Comparison of ENCODE assay signal across 12 cellular contexts in genomic region chr5:10583663-10584572, GRCh38. TPM values are rescaled to one million over a fixed set of nuclear protein-coding genes. Genes with fewer than 3 reads are reported as not detected.
DNase-seq lines count a peak whose midpoint lies in the region; ATAC-seq, FAIRE-seq and TF ChIP-seq lines count a peak whose summit lies in the region.
"Had no signal": no experiment of that assay in that cellular context is flagged by ENCODE, and none has a peak within 500 bp of the region (broad histone marks: within the 10 kb centered on the region; RNA-seq: fewer than 3 reads in every experiment).

No MANE protein-coding gene starts in this region.

- POLR2A ChIA-PET in HepG2 (lab: Yijun Ruan, JAX): no interaction called here
- POLR2A ChIA-PET in activated CD4-positive, alpha-beta memory T cell treated with anti-CD3 and anti-CD28 coated beads, Interleukin-2, amount 10 ng/mL, durations not matched to agents 7 days and 5 days (lab: Charles Lee): interaction anchor here (1.5 kb wide), 1 partner anchor 9 kb away, joined by 5 read pairs; no protein-coding TSS in a partner anchor
- POLR2A ChIA-PET in CD4-positive, alpha-beta T cell (lab: Charles Lee): no interaction called here

- H3K27me3 ChIP-seq in thoracic aorta (replicated peaks; ENCODE audit: insufficient read depth) (no peaks in the 10 kb centered on the region), HepG2 (ENCODE audit: control insufficient read depth in 1 of 2, insufficient read depth in 2 of 2, low read length in 2 of 2) (peaks cover 0 to 1% of the 10 kb centered on the region in 2 experiments; a peak in 1 of 5 replicates)
- H3K27me3 ChIP-seq in CD4-positive, alpha-beta T cell (ENCODE audit: control insufficient read depth, insufficient read depth, low read length): no peaks in the 10 kb centered on the region

- H3K4me3 Mint-ChIP-seq in activated naive CD8-positive, alpha-beta T cell treated with anti-CD3 and anti-CD28 coated beads for 36 hours: peak overlapping the region; percentile 3
- no peak overlapping the region for H3K4me3 Mint-ChIP-seq in activated naive CD8-positive, alpha-beta T cell treated with anti-CD3 and anti-CD28 coated beads, Interleukin-2, amount 50 U/mL, for 24 hours
- no peak overlapping the region for H3K4me3 Mint-ChIP-seq in activated CD4-positive, alpha-beta memory T cell treated with anti-CD3 and anti-CD28 coated beads, Interleukin-2, amount 10 ng/mL, durations not matched to agents 7 days and 5 days
- no peak overlapping the region for H3K4me3 Mint-ChIP-seq in CD4-positive, alpha-beta T cell

- peaks cover 56% of the 10 kb centered on the region for H3K4me1 Mint-ChIP-seq in activated naive CD8-positive, alpha-beta T cell treated with anti-CD3 and anti-CD28 coated beads for 36 hours
- peaks cover 73% of the 10 kb centered on the region for H3K4me1 Mint-ChIP-seq in activated naive CD8-positive, alpha-beta T cell treated with anti-CD3 and anti-CD28 coated beads, Interleukin-2, amount 50 U/mL, for 24 hours
- H3K4me1 Mint-ChIP-seq in activated CD4-positive, alpha-beta memory T cell treated with anti-CD3 and anti-CD28 coated beads, Interleukin-2, amount 10 ng/mL, durations not matched to agents 7 days and 5 days: peaks cover 43% of the 10 kb centered on the region
- H3K4me1 Mint-ChIP-seq in CD4-positive, alpha-beta T cell (ENCODE audit: low read depth): peaks cover 12% of the 10 kb centered on the region

- peaks cover 27% of the 10 kb centered on the region for H3K27me3 Mint-ChIP-seq in activated naive CD8-positive, alpha-beta T cell treated with anti-CD3 and anti-CD28 coated beads for 36 hours
- peaks cover 9% of the 10 kb centered on the region for H3K27me3 Mint-ChIP-seq in activated naive CD8-positive, alpha-beta T cell treated with anti-CD3 and anti-CD28 coated beads, Interleukin-2, amount 50 U/mL, for 24 hours
- H3K27me3 Mint-ChIP-seq in activated CD4-positive, alpha-beta memory T cell treated with anti-CD3 and anti-CD28 coated beads, Interleukin-2, amount 10 ng/mL, durations not matched to agents 7 days and 5 days: peaks cover 3% of the 10 kb centered on the region
- peaks cover 8% of the 10 kb centered on the region for H3K27me3 Mint-ChIP-seq in CD4-positive, alpha-beta T cell

- H3K9me3 ChIP-seq in thoracic aorta (no peaks in the 10 kb centered on the region), HepG2 (ENCODE audit: low read length) (no peaks in the 10 kb centered on the region)
- no peaks in the 10 kb centered on the region for H3K9me3 ChIP-seq in CD4-positive, alpha-beta T cell (ENCODE audit: control insufficient read depth, low read length)

- TF ChIP-seq POLR2A in HepG2 (IDR thresholded peaks at IDR 0.05; ENCODE audit: insufficient read depth in 1 of 2, low read depth in 2 of 2, low read length in 2 of 2): no peak

- TF ChIP-seq EP300 in HepG2 (IDR thresholded peaks at IDR 0.05; ENCODE audit: low read depth in 2 of 2, low read length in 2 of 2) (no peak), HepG2 (CRISPR knock-in tag; IDR thresholded peaks at IDR 0.05; ENCODE audit: borderline replicate concordance) (no peak)

- no peak overlapping the region for H2AFZ ChIP-seq in HepG2 (ENCODE audit: low read length)

- no peak for TF ChIP-seq RAD21 in HepG2 (CRISPR knock-in tag; IDR thresholded peaks at IDR 0.05)

- H3K36me3 Mint-ChIP-seq in activated naive CD8-positive, alpha-beta T cell treated with anti-CD3 and anti-CD28 coated beads for 36 hours: peaks cover 22% of the 10 kb centered on the region
- peaks cover 13% of the 10 kb centered on the region for H3K36me3 Mint-ChIP-seq in activated naive CD8-positive, alpha-beta T cell treated with anti-CD3 and anti-CD28 coated beads, Interleukin-2, amount 50 U/mL, for 24 hours (ENCODE audit: low read depth)
- H3K36me3 Mint-ChIP-seq in activated CD4-positive, alpha-beta memory T cell treated with anti-CD3 and anti-CD28 coated beads, Interleukin-2, amount 10 ng/mL, durations not matched to agents 7 days and 5 days (ENCODE audit: low read depth): peaks cover 11% of the 10 kb centered on the region
- H3K36me3 Mint-ChIP-seq in CD4-positive, alpha-beta T cell (ENCODE audit: low read depth): no peaks in the 10 kb centered on the region

- peak overlapping the region; percentile 57 for H3K27ac Mint-ChIP-seq in activated naive CD8-positive, alpha-beta T cell treated with anti-CD3 and anti-CD28 coated beads for 36 hours
- no peak overlapping the region for H3K27ac Mint-ChIP-seq in activated naive CD8-positive, alpha-beta T cell treated with anti-CD3 and anti-CD28 coated beads, Interleukin-2, amount 50 U/mL, for 24 hours
- no peak overlapping the region for H3K27ac Mint-ChIP-seq in activated CD4-positive, alpha-beta memory T cell treated with anti-CD3 and anti-CD28 coated beads, Interleukin-2, amount 10 ng/mL, durations not matched to agents 7 days and 5 days
- no peak overlapping the region for H3K27ac Mint-ChIP-seq in CD4-positive, alpha-beta T cell

- no peak overlapping the region for H3K4me2 ChIP-seq in HepG2 (ENCODE audit: low read depth, low read length)

- H3K36me3 ChIP-seq in thoracic aorta (no peaks in the 10 kb centered on the region), HepG2 (replicated peaks in 1 of 2; ENCODE audit: control insufficient read depth in 1 of 2, insufficient read depth in 2 of 2, low read length in 2 of 2) (no peaks in the 10 kb centered on the region)

- H3K9me3 Mint-ChIP-seq in activated naive CD8-positive, alpha-beta T cell treated with anti-CD3 and anti-CD28 coated beads for 36 hours: no peaks in the 10 kb centered on the region
- H3K9me3 Mint-ChIP-seq in activated naive CD8-positive, alpha-beta T cell treated with anti-CD3 and anti-CD28 coated beads, Interleukin-2, amount 50 U/mL, for 24 hours: no peaks in the 10 kb centered on the region
- no peaks in the 10 kb centered on the region for H3K9me3 Mint-ChIP-seq in activated CD4-positive, alpha-beta memory T cell treated with anti-CD3 and anti-CD28 coated beads, Interleukin-2, amount 10 ng/mL, durations not matched to agents 7 days and 5 days
- no peaks in the 10 kb centered on the region for H3K9me3 Mint-ChIP-seq in CD4-positive, alpha-beta T cell
- H3K9me3 Mint-ChIP-seq: activated T-helper 2 cell treated with anti-CD3 and anti-CD28 coated beads, Interferon-gamma antibody, Interleukin-2, Interleukin-4, amounts not matched to agents 10 μg/mL and 5 μg/mL and 100 μg/mL, durations not matched to agents 14 hours and 24 hours and 36 hours had no signal

- H3K79me2 ChIP-seq in HepG2 (ENCODE audit: insufficient read depth, low read length): no peaks in the 10 kb centered on the region

- peak overlapping the region; percentile 41 for H3K4me3 ChIP-seq in coronary artery
- H3K4me3 ChIP-seq in thoracic aorta: peak overlapping the region; percentile 44
- no peak overlapping the region for H3K4me3 ChIP-seq in HepG2 (replicated peaks in 1 of 3; ENCODE audit: insufficient read depth in 1 of 3, low read depth in 2 of 3, low read length in 3 of 3)

- no peaks in the 10 kb centered on the region for H4K20me1 ChIP-seq in HepG2 (ENCODE audit: insufficient read depth, low read length)

- CTCF ChIA-PET in HepG2 (lab: Yijun Ruan, JAX; ENCODE audit: low intra/inter-chr PET ratio, low total read pairs): no interaction called here
- CTCF ChIA-PET in activated CD4-positive, alpha-beta memory T cell treated with anti-CD3 and anti-CD28 coated beads, Interleukin-2, amount 10 ng/mL, durations not matched to agents 7 days and 5 days (lab: Charles Lee): interaction anchor here (0.7 kb wide), 2 partner anchors 9 to 44 kb away, joined by 3 read pairs; no protein-coding TSS in a partner anchor
- CTCF ChIA-PET in CD4-positive, alpha-beta T cell (lab: Charles Lee): no interaction called here

- WGBS in HepG2 (ENCODE audit: low lambda C conversion rate): 49% methylated on average over 13 of the region's 13 CpGs

- DNase-seq in activated naive CD8-positive, alpha-beta T cell treated with anti-CD3 and anti-CD28 coated beads for 36 hours: no peak
- no peak for DNase-seq in activated naive CD8-positive, alpha-beta T cell treated with anti-CD3 and anti-CD28 coated beads, Interleukin-2, amount 50 U/mL, for 24 hours
- DNase-seq in NCI-H2227 treated with DMSO at 0.1 percent for 48 hours (lab: John Stamatoyannopoulos, UW): peak; percentile 65
- DNase-seq in coronary artery (ENCODE audit: low spot score): no peak
- no peak for DNase-seq in thoracic aorta (ENCODE audit: low spot score)
- no peak for DNase-seq in HepG2 (ENCODE audit: low spot score)
- no peak for DNase-seq in activated CD4-positive, alpha-beta memory T cell treated with anti-CD3 and anti-CD28 coated beads, Interleukin-2, amount 10 ng/mL, durations not matched to agents 7 days and 5 days
- no peak for DNase-seq in CD4-positive, alpha-beta T cell
- DNase-seq: NCI-H2029 had no signal

- no peak for ATAC-seq in activated naive CD8-positive, alpha-beta T cell treated with anti-CD3 and anti-CD28 coated beads, Interleukin-2, amount 50 U/mL, for 24 hours
- no peak for ATAC-seq in thoracic aorta (ENCODE audit: insufficient number of reproducible peaks, low FRiP score, low read depth)
- no peak for ATAC-seq in HepG2
- no peak for ATAC-seq in CD4-positive, alpha-beta T cell (ENCODE audit: poor library complexity)

- peaks cover 5 to 39% of the 10 kb centered on the region in 2 donors for H3K4me1 ChIP-seq in thoracic aorta (ENCODE audit: control insufficient read depth in 1 of 2, low read depth in 2 of 2)
- H3K4me1 ChIP-seq in HepG2 (ENCODE audit: insufficient read depth, low read length): no peaks in the 10 kb centered on the region

- no peak for TF ChIP-seq CTCF in coronary artery (IDR thresholded peaks at IDR 0.05)
- no peak for TF ChIP-seq CTCF in thoracic aorta (IDR thresholded peaks at IDR 0.05)
- no peak for TF ChIP-seq CTCF in HepG2 (CRISPR knock-in tag; IDR thresholded peaks at IDR 0.05)
- TF ChIP-seq CTCF in CD4-positive, alpha-beta T cell (IDR thresholded peaks at IDR 0.05): no peak

- FAIRE-seq in HepG2 (lab: Jason Lieb, UNC): no peak
- FAIRE-seq: G401.6 had no signal

- peak overlapping the region; percentile 6 to 74 for H3K27ac ChIP-seq in coronary artery
- H3K27ac ChIP-seq in thoracic aorta: peak overlapping the region; percentile 7 to 43
- H3K27ac ChIP-seq in HepG2 (ENCODE audit: extremely low read length, insufficient read depth, low read length): no peak overlapping the region
- no peak overlapping the region for H3K27ac ChIP-seq in CD4-positive, alpha-beta T cell (ENCODE audit: low read depth, low read length)
- H3K27ac ChIP-seq: VCaP had no signal

- H3K9ac ChIP-seq in HepG2 (ENCODE audit: insufficient read depth, low read depth, low read length): no peak overlapping the region

- BruUV-seq in HepG2 (replicated peaks; lab: Mats Ljungman, UMichigan): no TSS peak

- in situ Hi-C loops in HepG2 (cut with HindIII; ENCODE audit: extremely low pct_ligation_motif_present, low pct_unique_long_range_greater_than_20kb): no loop called here

- intact Hi-C loops in HepG2 (cut with micrococcal nuclease; ENCODE audit: unreplicated experiment): no loop called here
- intact Hi-C loops in CD4-positive, alpha-beta T cell (cut with DNase I, micrococcal nuclease): no loop called here

RNA-seq across cellular contexts. Expression of gene ANKRD33B, which starts 20.0 kb away (rescaled TPM):
- total RNA-seq in activated naive CD8-positive, alpha-beta T cell treated with anti-CD3 and anti-CD28 coated beads for 36 hours: 10 to 100 TPM in 1 of 2 experiments, 1 to 10 TPM in 1; 9.8 to 10.2 TPM
- total RNA-seq in thoracic aorta (1 to 10 TPM; 4.9 to 5.7 TPM), HepG2 (2016; rRNA removed; fragmentation: Illumina TruSeq; extraction: Trizol) (0.02 TPM in 1 of 2 replicates, not detected in the other)
- not detected in 2 replicates for total RNA-seq in HepG2 (2016; cell fraction: cytosol; rRNA removed; fragmentation: Illumina TruSeq; extraction: Trizol; ENCODE audit: low read depth)
- 0.02 and 0.03 TPM in 2 replicates for total RNA-seq in HepG2 (2016; cell fraction: insoluble cytoplasmic fraction; rRNA removed; fragmentation: Illumina TruSeq; extraction: Trizol)
- total RNA-seq in HepG2 (2016; cell fraction: membrane; rRNA removed; fragmentation: Illumina TruSeq; extraction: Trizol): 0.03 TPM in 1 of 2 replicates, not detected in the other
- 0.09 TPM in 1 of 2 replicates, not detected in the other for total RNA-seq in HepG2 (2016; cell fraction: nucleus; rRNA removed; fragmentation: Illumina TruSeq; extraction: Trizol)
- not detected in 2 replicates for polyA plus RNA-seq in HepG2 (2011; rRNA removed)
- polyA plus RNA-seq in HepG2 (2011; cell fraction: cytosol; rRNA removed): not detected in 2 replicates
- polyA plus RNA-seq in HepG2 (2011; cell fraction: nucleus; rRNA removed): 0.02 and 0.03 TPM in 2 replicates
- not detected in 2 replicates for polyA plus RNA-seq in HepG2 (2012)
- not detected in 2 replicates for polyA plus RNA-seq in HepG2 (2016; cell fraction: cytosol; fragmentation: Illumina TruSeq; extraction: Trizol; ENCODE audit: low read depth)
- polyA plus RNA-seq in HepG2 (2016; cell fraction: insoluble cytoplasmic fraction; fragmentation: Illumina TruSeq; extraction: Trizol; ENCODE audit: low read depth): not detected in 2 replicates
- not detected in 2 replicates for polyA plus RNA-seq in HepG2 (2016; cell fraction: membrane; fragmentation: Illumina TruSeq; extraction: Trizol; ENCODE audit: low read depth)
- polyA plus RNA-seq in HepG2 (2016; cell fraction: nucleus; fragmentation: Illumina TruSeq; extraction: Trizol; ENCODE audit: insufficient read depth, low read depth): 0.11 TPM in 1 of 2 replicates, not detected in the other
- 0.02 and 9.0 TPM in 2 replicates for polyA minus RNA-seq in HepG2 (2011; rRNA and poly(A)+ RNA removed; ENCODE audit: low replicate concordance)
- polyA minus RNA-seq in HepG2 (2011; cell fraction: cytosol; rRNA and poly(A)+ RNA removed): 0.09 TPM in 1 of 2 replicates, not detected in the other
- polyA minus RNA-seq in HepG2 (2011; cell fraction: nucleus; rRNA and poly(A)+ RNA removed): not detected in 2 replicates
- total RNA-seq in activated CD4-positive, alpha-beta memory T cell treated with anti-CD3 and anti-CD28 coated beads, Interleukin-2, amount 10 ng/mL, durations not matched to agents 7 days and 5 days: 1 to 10 TPM; 9.5 to 9.9 TPM
- 1 to 10 TPM in 1 of 2 experiments, under 1 TPM in 1; 0.99 to 1.3 TPM for total RNA-seq in CD4-positive, alpha-beta T cell

Comparison
In these comparisons a context has a peak if more than half of its experiments do, and no peak if none do; other contexts are left out.
1. H3K27ac ChIP-seq: peak in coronary artery (2 of 2) and thoracic aorta (2 of 2); none in HepG2 (single experiment) and CD4-positive, alpha-beta T cell (single experiment).
2. H3K4me3 ChIP-seq: peak in coronary artery (single experiment) and thoracic aorta (single experiment); none in HepG2 (0 of 3).